In genomic region chr3:58386966-58387365, GRCh38 we compare ENCODE assay signal across 10 cellular contexts. TPM values are rescaled to one million over a fixed set of nuclear protein-coding genes. Genes with fewer than 3 reads are reported as not detected.
DNase-seq lines count a peak whose midpoint lies in the region; ATAC-seq and TF ChIP-seq lines count a peak whose summit lies in the region.
"Had no signal": no experiment of that assay in that cellular context is flagged by ENCODE, and none has a peak within 500 bp of the region (broad histone marks: within the 10 kb centered on the region; RNA-seq: fewer than 3 reads in every experiment).

No MANE protein-coding gene starts in this region.

- no peaks in the 10 kb centered on the region for H3K9me3 Mint-ChIP-seq in nephron progenitor cell
- H3K9me3 Mint-ChIP-seq in activated naive CD4-positive, alpha-beta T cell treated with anti-CD3 and anti-CD28 coated beads for 36 hours, result no peaks in the 10 kb centered on the region
- H3K9me3 Mint-ChIP-seq: naive thymus-derived CD4-positive, alpha-beta T cell had no signal

- peak overlapping the region; percentile 36 for H3K27ac Mint-ChIP-seq in nephron progenitor cell
- no peak overlapping the region for H3K27ac Mint-ChIP-seq in activated naive CD4-positive, alpha-beta T cell treated with anti-CD3 and anti-CD28 coated beads for 36 hours
- H3K27ac Mint-ChIP-seq: activated CD4-positive, alpha-beta T cell treated with anti-CD3 and anti-CD28 coated beads for 36 hours had no signal

- TF ChIP-seq CTCF in AG09319 (IDR thresholded peaks at IDR 0.05; ENCODE audit: low read depth, low read length) (no peak), foreskin fibroblast (IDR thresholded peaks at IDR 0.05; ENCODE audit: low read depth, low read length) (no peak), nephron progenitor cell (IDR thresholded peaks at IDR 0.05) (no peak)

- DNase-seq in AG09319 (ENCODE audit: extremely low read depth, low read depth) (peak; percentile 36), SJSA1 (ENCODE audit: low read depth in 1 of 2, low spot score in 2 of 2) (peak; percentile 44 to 53), foreskin fibroblast (peak; percentile 80), nephron progenitor cell (no peak), DMS114 treated with DMSO at 0.1 percent for 48 hours (lab: John Stamatoyannopoulos, UW; ENCODE audit: unreplicated experiment) (no peak)
- no peak for DNase-seq in effector memory CD4-positive, alpha-beta T cell
- DNase-seq in activated naive CD4-positive, alpha-beta T cell treated with anti-CD3 and anti-CD28 coated beads for 36 hours, result no peak
- DNase-seq: activated CD4-positive, alpha-beta T cell treated with anti-CD3 and anti-CD28 coated beads for 36 hours; naive thymus-derived CD4-positive, alpha-beta T cell had no signal

- no peaks in the 10 kb centered on the region for H3K27me3 Mint-ChIP-seq in nephron progenitor cell (ENCODE audit: low read depth, poor library complexity)
- H3K27me3 Mint-ChIP-seq in activated naive CD4-positive, alpha-beta T cell treated with anti-CD3 and anti-CD28 coated beads for 36 hours (ENCODE audit: low read depth), result no peaks in the 10 kb centered on the region
- H3K27me3 Mint-ChIP-seq: activated CD4-positive, alpha-beta T cell treated with anti-CD3 and anti-CD28 coated beads for 36 hours; naive thymus-derived CD4-positive, alpha-beta T cell had no signal

- no peak overlapping the region for H3K4me3 ChIP-seq in SJSA1
- H3K4me3 ChIP-seq in foreskin fibroblast (ENCODE audit: low read depth in 1 of 2, low read length in 2 of 2), result no peak overlapping the region
- no peak overlapping the region for H3K4me3 ChIP-seq in effector memory CD4-positive, alpha-beta T cell (ENCODE audit: insufficient read depth, low read depth, low read length, poor library complexity, severe bottlenecking)

- no peaks in the 10 kb centered on the region for H3K36me3 Mint-ChIP-seq in nephron progenitor cell (ENCODE audit: low read depth)
- peaks cover 8% of the 10 kb centered on the region for H3K36me3 Mint-ChIP-seq in activated naive CD4-positive, alpha-beta T cell treated with anti-CD3 and anti-CD28 coated beads for 36 hours (ENCODE audit: low read depth)

- H3K27ac ChIP-seq in SJSA1, result peak overlapping the region; percentile 54
- no peak overlapping the region for H3K27ac ChIP-seq in effector memory CD4-positive, alpha-beta T cell (ENCODE audit: insufficient read depth, low read length, poor library complexity, severe bottlenecking)

- H3K4me1 Mint-ChIP-seq in nephron progenitor cell, result peaks cover 18% of the 10 kb centered on the region
- H3K4me1 Mint-ChIP-seq in activated naive CD4-positive, alpha-beta T cell treated with anti-CD3 and anti-CD28 coated beads for 36 hours (ENCODE audit: low read depth), result no peaks in the 10 kb centered on the region
- H3K4me1 Mint-ChIP-seq: activated CD4-positive, alpha-beta T cell treated with anti-CD3 and anti-CD28 coated beads for 36 hours had no signal

- ATAC-seq in GM19467 (IDR thresholded peaks at IDR 0.05; ENCODE audit: unreplicated experiment), result no peak
- ATAC-seq: activated CD4-positive, alpha-beta T cell treated with anti-CD3 and anti-CD28 coated beads for 36 hours; naive thymus-derived CD4-positive, alpha-beta T cell had no signal

- no peak overlapping the region for H3K4me3 Mint-ChIP-seq in nephron progenitor cell
- H3K4me3 Mint-ChIP-seq in activated naive CD4-positive, alpha-beta T cell treated with anti-CD3 and anti-CD28 coated beads for 36 hours, result no peak overlapping the region
- H3K4me3 Mint-ChIP-seq: activated CD4-positive, alpha-beta T cell treated with anti-CD3 and anti-CD28 coated beads for 36 hours had no signal

- CTCF ChIA-PET in activated naive CD4-positive, alpha-beta T cell treated with anti-CD3 and anti-CD28 coated beads for 36 hours (lab: Charles Lee), result no interaction called here

- H3K36me3 ChIP-seq in SJSA1, result 0 out of 2 replicates have a peak, but pooled peaks cover 3% of the 10 kb centered on the region
- no peaks in the 10 kb centered on the region for H3K36me3 ChIP-seq in effector memory CD4-positive, alpha-beta T cell (ENCODE audit: control insufficient read depth, insufficient read depth, low read length)

- intact Hi-C loops in activated naive CD4-positive, alpha-beta T cell treated with anti-CD3 and anti-CD28 coated beads for 36 hours (cut with micrococcal nuclease), result no loop called here

- H3K9me3 ChIP-seq in SJSA1 (replicated peaks), result no peaks in the 10 kb centered on the region
- H3K9me3 ChIP-seq in effector memory CD4-positive, alpha-beta T cell (ENCODE audit: control insufficient read depth, low read length), result no peaks in the 10 kb centered on the region

- H3K27me3 ChIP-seq in SJSA1 (replicated peaks), result no peaks in the 10 kb centered on the region
- no peaks in the 10 kb centered on the region for H3K27me3 ChIP-seq in effector memory CD4-positive, alpha-beta T cell (replicated peaks; ENCODE audit: control insufficient read depth, insufficient read depth, low read length, poor library complexity, severe bottlenecking)

- H3K4me1 ChIP-seq in SJSA1 (replicated peaks), result peaks cover 52% of the 10 kb centered on the region
- H3K4me1 ChIP-seq in effector memory CD4-positive, alpha-beta T cell (ENCODE audit: control insufficient read depth, insufficient read depth, low read length, poor library complexity, severe bottlenecking), result no peaks in the 10 kb centered on the region

RNA-seq across cellular contexts. Expression of gene PDHB, which starts 46.7 kb away (rescaled TPM):
- 147 and 154 TPM in 2 replicates for total RNA-seq in SJSA1 (2014; rRNA removed; shearing (Covaris generic))
- 10 to 100 TPM; 51.6 to 53.7 TPM for total RNA-seq in activated naive CD4-positive, alpha-beta T cell treated with anti-CD3 and anti-CD28 coated beads for 36 hours

RNA-seq across cellular contexts. Expression of gene PXK, which starts 54.3 kb away (rescaled TPM):
- 6.5 and 13.3 TPM in 2 replicates for total RNA-seq in SJSA1 (2014; rRNA removed; shearing (Covaris generic))
- 10 to 100 TPM; 44.7 to 46.1 TPM for total RNA-seq in activated naive CD4-positive, alpha-beta T cell treated with anti-CD3 and anti-CD28 coated beads for 36 hours

Comparison
In these comparisons a context has a peak if more than half of its experiments do, and no peak if none do; other contexts are left out.
1. DNase-seq: peak in AG09319 (single experiment), SJSA1 (2 of 2) and foreskin fibroblast (2 of 2); none in nephron progenitor cell (single experiment), effector memory CD4-positive, alpha-beta T cell (0 of 3), DMS114 treated with DMSO at 0.1 percent for 48 hours (single experiment) and activated naive CD4-positive, alpha-beta T cell treated with anti-CD3 and anti-CD28 coated beads for 36 hours (single experiment).